8 cellular contexts compared by ENCODE assay signal in genomic region chr18:5542393-5543035, GRCh38. TPM values are rescaled to one million over a fixed set of nuclear protein-coding genes. Genes with fewer than 3 reads are reported as not detected.
DNase-seq lines count a peak whose midpoint lies in the region; ATAC-seq and TF ChIP-seq lines count a peak whose summit lies in the region.

No MANE protein-coding gene starts in this region.

- H3K4me3 Mint-ChIP-seq in activated T-cell treated with anti-CD3 and anti-CD28 coated beads, Interleukin-2, amount 50 U/mL, for 72 hours: peak overlapping the region; percentile 41 to 67

- ATAC-seq in activated T-cell treated with anti-CD3 and anti-CD28 coated beads, Interleukin-2, amount 50 U/mL, for 72 hours (replicated peaks in 1 of 2): no peak
- no peak for ATAC-seq in body of pancreas
- peak; percentile 8 for ATAC-seq in left lung
- ATAC-seq in GM21526 (IDR thresholded peaks at IDR 0.05; ENCODE audit: low FRiP score, unreplicated experiment): no peak
- no peak for ATAC-seq in HG03521 (IDR thresholded peaks at IDR 0.05; ENCODE audit: unreplicated experiment)

- TF ChIP-seq POLR2A in body of pancreas (IDR thresholded peaks at IDR 0.05): no peak

- H3K4me1 ChIP-seq in body of pancreas (peaks cover 14% of the 10 kb centered on the region), left lung (peaks cover 0 to 27% of the 10 kb centered on the region in 2 donors), urinary bladder (ENCODE audit: insufficient read depth) (no peaks in the 10 kb centered on the region)

- TF ChIP-seq CTCF in body of pancreas (IDR thresholded peaks at IDR 0.05): no peak
- TF ChIP-seq CTCF in left lung (IDR thresholded peaks at IDR 0.05): no peak

- H3K9me3 Mint-ChIP-seq in activated T-cell treated with anti-CD3 and anti-CD28 coated beads, Interleukin-2, amount 50 U/mL, for 72 hours: no peaks in the 10 kb centered on the region

- no peaks in the 10 kb centered on the region for H3K4me1 Mint-ChIP-seq in activated T-cell treated with anti-CD3 and anti-CD28 coated beads, Interleukin-2, amount 50 U/mL, for 72 hours (ENCODE audit: low read depth)

- H3K27me3 ChIP-seq in body of pancreas (no peaks in the 10 kb centered on the region), left lung (peaks cover 0 to 39% of the 10 kb centered on the region in 2 donors)

- H3K36me3 Mint-ChIP-seq in activated T-cell treated with anti-CD3 and anti-CD28 coated beads, Interleukin-2, amount 50 U/mL, for 72 hours (ENCODE audit: insufficient read depth in 2 of 2): no peaks in the 10 kb centered on the region

- intact Hi-C loops in body of pancreas (cut with DNase I) (no loop called here), left lung (cut with DNase I) (no loop called here)

- H3K9me3 ChIP-seq in body of pancreas: no peaks in the 10 kb centered on the region
- H3K9me3 ChIP-seq in left lung: no peaks in the 10 kb centered on the region

- H3K4me3 ChIP-seq in body of pancreas: peak overlapping the region; percentile 16 to 25
- H3K4me3 ChIP-seq in left lung: peak overlapping the region; percentile 36 to 54
- H3K4me3 ChIP-seq in urinary bladder (ENCODE audit: low read depth, low read length): peak overlapping the region; percentile 87

- H3K27me3 Mint-ChIP-seq in activated T-cell treated with anti-CD3 and anti-CD28 coated beads, Interleukin-2, amount 50 U/mL, for 72 hours (ENCODE audit: low read depth): peaks cover 55% of the 10 kb centered on the region

- H3K27ac Mint-ChIP-seq in activated T-cell treated with anti-CD3 and anti-CD28 coated beads, Interleukin-2, amount 50 U/mL, for 72 hours: no peak overlapping the region

- H3K27ac ChIP-seq in body of pancreas: peak overlapping the region in 2 of 4 donors; percentile 25 to 56
- H3K27ac ChIP-seq in left lung: peak overlapping the region; percentile 69
- no peak overlapping the region for H3K27ac ChIP-seq in urinary bladder (ENCODE audit: low read depth)

- 1 to 2% methylated on average over 17 to 21 of the region's 23 CpGs for WGBS in body of pancreas, 2 donors
- WGBS in urinary bladder: 6% methylated on average over 23 of the region's 23 CpGs

- DNase-seq in activated T-cell treated with anti-CD3 and anti-CD28 coated beads, Interleukin-2, amount 50 U/mL, for 72 hours: no peak
- DNase-seq in activated T-cell treated with anti-CD3 and anti-CD28 coated beads, Interleukin-2, amount 50 U/mL, for 48 hours: no peak
- DNase-seq in body of pancreas (peak in 1 of 4 donors; percentile 19), left lung (peak in 1 of 2 donors; percentile 48)
- DNase-seq in activated effector memory CD4-positive, alpha-beta T cell treated with anti-CD3 and anti-CD28 coated beads, Interleukin-2, amount 50 U/mL, for 16 hours: no peak

- H3K36me3 ChIP-seq in body of pancreas (replicated peaks in 1 of 2; ENCODE audit: insufficient read depth in 1 of 2, low read depth in 2 of 2): no peaks in the 10 kb centered on the region
- no peaks in the 10 kb centered on the region for H3K36me3 ChIP-seq in left lung
- no peaks in the 10 kb centered on the region for H3K36me3 ChIP-seq in urinary bladder (ENCODE audit: insufficient read depth)

RNA-seq across cellular contexts. Expression of gene EPB41L3, which starts 1.3 kb away (rescaled TPM):
- total RNA-seq in activated T-cell treated with anti-CD3 and anti-CD28 coated beads, Interleukin-2, amount 50 U/mL, for 72 hours: 1 to 10 TPM; 3.4 to 4.9 TPM
- total RNA-seq in body of pancreas: 10 to 100 TPM; 22.1 to 25.1 TPM
- total RNA-seq in left lung: 10 to 100 TPM; 79.7 to 98.7 TPM
- 52.3 TPM for total RNA-seq in urinary bladder
- polyA plus RNA-seq in urinary bladder: 25.9 TPM

Comparison
In these comparisons a context has a peak if more than half of its experiments do, and no peak if none do; other contexts are left out.
1. H3K4me3 ChIP-seq: peak in every context shown above with its lines; median percentile 87 in urinary bladder; 45 in left lung; 20 in body of pancreas.